ENCODE assay signal across 20 cellular contexts in genomic region chr9:74755355-74755754, GRCh38.
DNase-seq lines count a peak whose midpoint lies in the region; ATAC-seq and TF ChIP-seq lines count a peak whose summit lies in the region.
"Had no signal": no experiment of that assay in that cellular context is flagged by ENCODE, and none has a peak within 500 bp of the region (broad histone marks: within the 10 kb centered on the region; RNA-seq: fewer than 3 reads in every experiment).

No MANE protein-coding gene starts in this region.

- H3K9me3 ChIP-seq in H9 (ENCODE audit: control insufficient read depth, low read depth, low read length), result no peaks in the 10 kb centered on the region
- H3K9me3 ChIP-seq in body of pancreas, result no peaks in the 10 kb centered on the region
- H3K9me3 ChIP-seq: BLaER1, Caco-2, HAP-1 had no signal

- H3K23me2 ChIP-seq in H9 (ENCODE audit: insufficient read length, low read depth, low read length, poor library complexity, severe bottlenecking), result no peaks in the 10 kb centered on the region

- no peak overlapping the region for H3K27ac Mint-ChIP-seq in H9
- H3K27ac Mint-ChIP-seq: B cell; CD8-positive, alpha-beta T cell had no signal

- DNase-seq in H9 (no peak), globus pallidus (ENCODE audit: low spot score) (peak; percentile 53), medulla oblongata (ENCODE audit: extremely low spot score) (peak; percentile 61), body of pancreas (no peak)
- DNase-seq: Caco-2; CD4-positive, CD25-positive, alpha-beta regulatory T cell; CD8-positive, alpha-beta T cell; DMS 273 treated with DMSO at 0.1 percent for 48 hours; DMS79; EL; GDM1; GM23248 had no signal

- H3K4me1 ChIP-seq in H9 (ENCODE audit: insufficient read depth, low read length), result no peaks in the 10 kb centered on the region
- H3K4me1 ChIP-seq in body of pancreas, result no peaks in the 10 kb centered on the region
- H3K4me1 ChIP-seq: BLaER1, Caco-2, HAP-1 had no signal

- H3K4me3 Mint-ChIP-seq in H9, result no peak overlapping the region
- H3K4me3 Mint-ChIP-seq: B cell; CD4-positive, CD25-positive, alpha-beta regulatory T cell; CD8-positive, alpha-beta T cell had no signal

- no peak overlapping the region for H3K4ac ChIP-seq in H9 (ENCODE audit: low read depth, low read length)

- no peak overlapping the region for H3K56ac ChIP-seq in H9 (ENCODE audit: insufficient read length, low read depth, low read length)

- H3K23ac ChIP-seq in H9 (ENCODE audit: insufficient read length, low read depth, low read length), result no peak overlapping the region

- no peaks in the 10 kb centered on the region for H3K36me3 Mint-ChIP-seq in H9 (ENCODE audit: insufficient read depth in 1 of 3, low read depth in 3 of 3)
- H3K36me3 Mint-ChIP-seq: CD4-positive, CD25-positive, alpha-beta regulatory T cell; CD8-positive, alpha-beta T cell had no signal

- no peak overlapping the region for H3K18ac ChIP-seq in H9 (ENCODE audit: insufficient read length, low read depth, low read length)

- no peak overlapping the region for H2BK15ac ChIP-seq in H9 (ENCODE audit: low read depth, low read length)

- intact Hi-C loops in body of pancreas (cut with DNase I), result no loop called here

- no peak overlapping the region for H2BK20ac ChIP-seq in H9 (ENCODE audit: low read depth, low read length, poor library complexity, severe bottlenecking)

- H3K4me3 ChIP-seq in body of pancreas, result no peak overlapping the region
- H3K4me3 ChIP-seq: BLaER1, GM12878, GM23248, HAP-1 had no signal

- H2BK5ac ChIP-seq in H9 (ENCODE audit: insufficient read length, low read length), result no peak overlapping the region

- H3K36me3 ChIP-seq in body of pancreas (replicated peaks in 1 of 2; ENCODE audit: insufficient read depth in 1 of 2, low read depth in 2 of 2), result no peaks in the 10 kb centered on the region
- H3K36me3 ChIP-seq: BLaER1, HAP-1 had no signal

- no peaks in the 10 kb centered on the region for H3K79me2 ChIP-seq in H9 (ENCODE audit: insufficient read depth, low read length)

- H4K5ac ChIP-seq in H9 (ENCODE audit: insufficient read length, low read depth, low read length), result no peak overlapping the region

- no peak overlapping the region for H3T11ph ChIP-seq in H9 (ENCODE audit: low read length)

- no peak overlapping the region for H2BK12ac ChIP-seq in H9 (ENCODE audit: insufficient read length, low read depth, low read length)

- H3K9me3 Mint-ChIP-seq in H9, result no peaks in the 10 kb centered on the region
- H3K9me3 Mint-ChIP-seq: CD4-positive, CD25-positive, alpha-beta regulatory T cell; CD8-positive, alpha-beta T cell had no signal

- no peak overlapping the region for H3K4me2 ChIP-seq in H9 (ENCODE audit: insufficient read depth, insufficient read length, low read length)
- H3K4me2 ChIP-seq: BLaER1 had no signal

- no peak overlapping the region for H4K91ac ChIP-seq in H9 (ENCODE audit: insufficient read length, low read depth, low read length)

- ATAC-seq in GM18861 (IDR thresholded peaks at IDR 0.05; ENCODE audit: unreplicated experiment), result no peak
- ATAC-seq in body of pancreas, result no peak
- no peak for ATAC-seq in HG03521 (IDR thresholded peaks at IDR 0.05; ENCODE audit: unreplicated experiment)
- ATAC-seq in GM21423 (IDR thresholded peaks at IDR 0.05; ENCODE audit: unreplicated experiment), result no peak
- ATAC-seq: CD8-positive, alpha-beta T cell; GM12878 had no signal

- no peaks in the 10 kb centered on the region for H3K27me3 Mint-ChIP-seq in H9 (ENCODE audit: low read depth)

- H3K4me1 Mint-ChIP-seq in H9, result no peaks in the 10 kb centered on the region
- H3K4me1 Mint-ChIP-seq: B cell; CD4-positive, CD25-positive, alpha-beta regulatory T cell had no signal

- H3K79me1 ChIP-seq in H9 (ENCODE audit: insufficient read depth, low read depth, low read length, poor library complexity, severe bottlenecking), result no peaks in the 10 kb centered on the region

- no peak overlapping the region for H2AK5ac ChIP-seq in H9 (ENCODE audit: insufficient read length, low read length)

- no peak overlapping the region for H3K14ac ChIP-seq in H9 (ENCODE audit: insufficient read depth, low read length)

- H2BK120ac ChIP-seq in H9 (ENCODE audit: low read depth, low read length, poor library complexity, severe bottlenecking), result no peak overlapping the region

- TF ChIP-seq CTCF in H9 (conservative IDR thresholded peaks at IDR 0.05) (no peak), body of pancreas (IDR thresholded peaks at IDR 0.05) (no peak)

- H4K8ac ChIP-seq in H9 (replicated peaks; ENCODE audit: insufficient read length, low read depth, low read length), result peak overlapping the region; percentile 77

- H3K27me3 ChIP-seq in H9 (ENCODE audit: insufficient read depth, low read length) (no peaks in the 10 kb centered on the region), body of pancreas (no peaks in the 10 kb centered on the region)
- H3K27me3 ChIP-seq: BLaER1 had no signal

- no peak for TF ChIP-seq POLR2A in body of pancreas (IDR thresholded peaks at IDR 0.05)

- no peak overlapping the region for H3K9ac ChIP-seq in H9 (ENCODE audit: extremely low read depth, insufficient read length, low read length)
- H3K9ac ChIP-seq: BLaER1, GM23248 had no signal

- no peaks in the 10 kb centered on the region for H4K20me1 ChIP-seq in H9 (ENCODE audit: control insufficient read depth, insufficient read depth, insufficient read length)
- H4K20me1 ChIP-seq: BLaER1 had no signal

- no peak overlapping the region for H2AFZ ChIP-seq in H9 (ENCODE audit: low read length)
- H2AFZ ChIP-seq: GM23248 had no signal

- H3K27ac ChIP-seq in H9 (ENCODE audit: insufficient read length, low read depth, low read length), result no peak overlapping the region
- H3K27ac ChIP-seq in body of pancreas, result no peak overlapping the region
- H3K27ac ChIP-seq: BLaER1, C4-2B, GM23248 had no signal

Comparison
In these comparisons a context has a peak if more than half of its experiments do, and no peak if none do; other contexts are left out.
1. DNase-seq: peak in globus pallidus (single experiment) and medulla oblongata (single experiment); none in H9 (single experiment) and body of pancreas (0 of 4).